10 cellular contexts compared by ENCODE assay signal in genomic region chrX:153909024-153909979, GRCh38. TPM values are rescaled to one million over a fixed set of nuclear protein-coding genes. Genes with fewer than 3 reads are reported as not detected.
DNase-seq lines count a peak whose midpoint lies in the region; ATAC-seq and TF ChIP-seq lines count a peak whose summit lies in the region.
"Had no signal": no experiment of that assay in that cellular context is flagged by ENCODE, and none has a peak within 500 bp of the region (broad histone marks: within the 10 kb centered on the region; RNA-seq: fewer than 3 reads in every experiment).

No MANE protein-coding gene starts in this region.

- 64 to 69% methylated on average over 29 to 37 of the region's 37 CpGs for WGBS in heart right ventricle, 2 donors

- no peak overlapping the region for H3K27ac ChIP-seq in heart right ventricle
- H3K27ac ChIP-seq: colonic mucosa had no signal

- ATAC-seq in heart right ventricle (peak in 6 of 8 donors; percentile 11 to 42 (median 20)), GM19455 (IDR thresholded peaks at IDR 0.05; ENCODE audit: unreplicated experiment) (no peak)

- no peak overlapping the region for H3K4me3 ChIP-seq in heart right ventricle
- H3K4me3 ChIP-seq: colonic mucosa had no signal

- H3K36me3 ChIP-seq in heart right ventricle = peaks cover 0 to 60% (median 0%) of the 10 kb centered on the region in 9 donors
- H3K36me3 ChIP-seq: colonic mucosa had no signal

- H3K27me3 ChIP-seq in heart right ventricle = peaks cover 0 to 65% (median 0%) of the 10 kb centered on the region in 7 donors
- H3K27me3 ChIP-seq: colonic mucosa had no signal

- no peak for TF ChIP-seq CTCF in heart right ventricle (IDR thresholded peaks at IDR 0.05)

- peaks cover 0 to 7% (median 0%) of the 10 kb centered on the region in 9 donors for H3K4me1 ChIP-seq in heart right ventricle
- H3K4me1 ChIP-seq: colonic mucosa had no signal

- DNase-seq in heart right ventricle (no peak), cardiac septum (ENCODE audit: low spot score) (no peak), OCI-M1 (lab: John Stamatoyannopoulos, UW) (peak; percentile 39), retina (peak; percentile 44), NCI-H2171 treated with DMSO at 0.1 percent for 48 hours (lab: John Stamatoyannopoulos, UW) (no peak)
- DNase-seq: activated gamma-delta T cell, colonic mucosa had no signal

- H3K9me3 ChIP-seq in heart right ventricle = no peaks in the 10 kb centered on the region
- H3K9me3 ChIP-seq: colonic mucosa had no signal

- intact Hi-C loops in heart right ventricle (cut with DNase I) (no loop called here), cardiac septum (cut with DNase I) (no loop called here)

RNA-seq across cellular contexts. Expression of gene AVPR2, which starts 4.8 kb away (rescaled TPM):
- 1 to 10 TPM; 1.4 to 4.9 (median 2.1) TPM for total RNA-seq in heart right ventricle
- 1 to 10 TPM; 6.6 to 8.9 TPM for polyA plus RNA-seq in heart right ventricle
- 3.3 TPM for total RNA-seq in cardiac septum
- total RNA-seq: glomerular endothelial cell, MCF 10A had no signal

RNA-seq across cellular contexts. Expression of gene ARHGAP4, which starts 16.8 kb away (rescaled TPM):
- total RNA-seq in heart right ventricle = 10 to 100 TPM in 4 of 10 donors, 1 to 10 TPM in 6; 5.5 to 25.3 (median 8.2) TPM
- 10 to 100 TPM; 19.1 to 65.5 TPM for polyA plus RNA-seq in heart right ventricle
- 22.9 TPM for total RNA-seq in cardiac septum

RNA-seq across cellular contexts. Expression of gene L1CAM, which starts 23.3 kb away (rescaled TPM):
- 1 to 10 TPM; 1.1 to 5.6 (median 2.8) TPM for total RNA-seq in heart right ventricle
- 1 to 10 TPM; 2.4 to 2.6 TPM for polyA plus RNA-seq in heart right ventricle
- 1.5 TPM for total RNA-seq in cardiac septum

RNA-seq across cellular contexts. Expression of gene NAA10, which starts 25.5 kb away (rescaled TPM):
- total RNA-seq in heart right ventricle (10 to 100 TPM; 46.9 to 88.9 (median 54.5) TPM), cardiac septum (87.2 TPM)
- 100 to 1,000 TPM; 151 to 228 TPM for polyA plus RNA-seq in heart right ventricle

RNA-seq across cellular contexts. Expression of gene RENBP, which starts 35.1 kb away (rescaled TPM):
- 10 to 100 TPM in 4 of 10 donors, 1 to 10 TPM in 6; 7.0 to 17.0 (median 9.6) TPM for total RNA-seq in heart right ventricle
- polyA plus RNA-seq in heart right ventricle = 10 to 100 TPM in 1 of 2 donors, 1 to 10 TPM in 1; 6.0 to 16.6 TPM
- total RNA-seq in cardiac septum = 8.6 TPM

Comparison
In these comparisons a context has a peak if more than half of its experiments do, and no peak if none do; other contexts are left out.
1. DNase-seq: peak in OCI-M1 (single experiment) and retina (single experiment); none in heart right ventricle (0 of 2), cardiac septum (single experiment) and NCI-H2171 treated with DMSO at 0.1 percent for 48 hours (single experiment).